Comparison of ENCODE assay signal across 8 cellular contexts in genomic region chr1:109113787-109114568, GRCh38. TPM values are rescaled to one million over a fixed set of nuclear protein-coding genes. Genes with fewer than 3 reads are reported as not detected.
DNase-seq lines count a peak whose midpoint lies in the region; ATAC-seq, FAIRE-seq and TF ChIP-seq lines count a peak whose summit lies in the region.

Gene ELAPOR1 (plus strand): TSS chr1:109114115. CDS start chr1:109114184, 69 bp downstream.

- WGBS in esophagus squamous epithelium, 2 donors = 1 to 5% methylated on average over 20 to 25 of the region's 56 CpGs

- H3K27me3 ChIP-seq in esophagus squamous epithelium = peaks cover 0 to 37% (median 7%) of the 10 kb centered on the region in 4 donors

- peak within 1 kb of the TSS; percentile 67 for H3K27ac Mint-ChIP-seq in activated T-cell treated with anti-CD3 and anti-CD28 coated beads, Interleukin-2, amount 50 U/mL, for 24 hours
- H3K27ac Mint-ChIP-seq in nephron progenitor cell = no peak within 1 kb of the TSS

- peak; percentile 56 for ATAC-seq in HG02678 (IDR thresholded peaks at IDR 0.05; ENCODE audit: unreplicated experiment)

- peaks cover 20 to 32% (median 24%) of the 10 kb centered on the region in 3 donors for H3K4me1 ChIP-seq in esophagus squamous epithelium

- no peaks in the 10 kb centered on the region for H3K36me3 Mint-ChIP-seq in activated T-cell treated with anti-CD3 and anti-CD28 coated beads, Interleukin-2, amount 50 U/mL, for 24 hours (ENCODE audit: low read depth)
- no peaks in the 10 kb centered on the region for H3K36me3 Mint-ChIP-seq in nephron progenitor cell (ENCODE audit: low read depth)

- no peak for FAIRE-seq in D721Med (lab: Jason Lieb, UNC)

- H3K4me3 ChIP-seq in esophagus squamous epithelium = peak within 1 kb of the TSS; percentile 13 to 63 (median 33)

- no peak for TF ChIP-seq POLR2A in esophagus squamous epithelium (IDR thresholded peaks at IDR 0.05)

- H3K9me3 ChIP-seq in esophagus squamous epithelium = no peaks in the 10 kb centered on the region

- H3K27ac ChIP-seq in esophagus squamous epithelium = peak within 1 kb of the TSS in 1 of 4 donors; percentile 11

- peak in 1 of 6 experiments; percentile 13 for TF ChIP-seq CTCF in esophagus squamous epithelium (IDR thresholded peaks at IDR 0.05)
- no peak for TF ChIP-seq CTCF in nephron progenitor cell (IDR thresholded peaks at IDR 0.05)
- TF ChIP-seq CTCF in D721Med (IDR thresholded peaks at IDR 0.05; ENCODE audit: insufficient read depth, missing control alignments) = no peak

- DNase-seq in DMS79 (lab: John Stamatoyannopoulos, UW) = peak; percentile 69
- peak; percentile 73 to 91 for DNase-seq in NCI-H526 (lab: John Stamatoyannopoulos, UW)
- DNase-seq in activated T-cell treated with anti-CD3 and anti-CD28 coated beads, Interleukin-2, amount 50 U/mL, for 24 hours = peak; percentile 83
- DNase-seq in esophagus squamous epithelium (lab: John Stamatoyannopoulos, UW) = no peak
- DNase-seq in nephron progenitor cell = peak; percentile 52
- DNase-seq in stimulated activated naive CD4-positive, alpha-beta T cell treated with Interleukin-2 at 50 U/mL for 16 hours (lab: John Stamatoyannopoulos, UW) = peak; percentile 89
- no peak for DNase-seq in D721Med (ENCODE audit: insufficient read length, low spot score)

- H3K4me3 Mint-ChIP-seq in activated T-cell treated with anti-CD3 and anti-CD28 coated beads, Interleukin-2, amount 50 U/mL, for 24 hours = peak within 1 kb of the TSS; percentile 81
- H3K4me3 Mint-ChIP-seq in nephron progenitor cell = peak within 1 kb of the TSS; percentile 79

- peaks cover 2% of the 10 kb centered on the region for H3K27me3 Mint-ChIP-seq in activated T-cell treated with anti-CD3 and anti-CD28 coated beads, Interleukin-2, amount 50 U/mL, for 24 hours
- H3K27me3 Mint-ChIP-seq in nephron progenitor cell (ENCODE audit: low read depth, poor library complexity) = peaks cover 96% of the 10 kb centered on the region

- H3K9me3 Mint-ChIP-seq in activated T-cell treated with anti-CD3 and anti-CD28 coated beads, Interleukin-2, amount 50 U/mL, for 24 hours = no peaks in the 10 kb centered on the region
- peaks cover 4% of the 10 kb centered on the region for H3K9me3 Mint-ChIP-seq in nephron progenitor cell

- intact Hi-C loops in esophagus squamous epithelium (cut with DNase I) = no loop called here

- peaks cover 53% of the 10 kb centered on the region for H3K4me1 Mint-ChIP-seq in activated T-cell treated with anti-CD3 and anti-CD28 coated beads, Interleukin-2, amount 50 U/mL, for 24 hours (ENCODE audit: low read depth)
- peaks cover 24% of the 10 kb centered on the region for H3K4me1 Mint-ChIP-seq in nephron progenitor cell

- no peaks in the 10 kb centered on the region for H3K36me3 ChIP-seq in esophagus squamous epithelium

RNA-seq across cellular contexts. Expression of gene ELAPOR1, which starts in this region (rescaled TPM):
- total RNA-seq in esophagus squamous epithelium = 10 to 100 TPM in 1 of 4 donors, under 1 TPM in 3; 0.40 to 14.8 (median 0.53) TPM

Comparison
In these comparisons a context has a peak if more than half of its experiments do, and no peak if none do; other contexts are left out.
1. DNase-seq: peak in DMS79 (single experiment), NCI-H526 (2 of 2), activated T-cell treated with anti-CD3 and anti-CD28 coated beads, Interleukin-2, amount 50 U/mL, for 24 hours (single experiment), nephron progenitor cell (single experiment) and stimulated activated naive CD4-positive, alpha-beta T cell treated with Interleukin-2 at 50 U/mL for 16 hours (single experiment); none in esophagus squamous epithelium (single experiment) and D721Med (single experiment).